ENCODE assay signal across 20 cellular contexts in the genomic region with DNA sequence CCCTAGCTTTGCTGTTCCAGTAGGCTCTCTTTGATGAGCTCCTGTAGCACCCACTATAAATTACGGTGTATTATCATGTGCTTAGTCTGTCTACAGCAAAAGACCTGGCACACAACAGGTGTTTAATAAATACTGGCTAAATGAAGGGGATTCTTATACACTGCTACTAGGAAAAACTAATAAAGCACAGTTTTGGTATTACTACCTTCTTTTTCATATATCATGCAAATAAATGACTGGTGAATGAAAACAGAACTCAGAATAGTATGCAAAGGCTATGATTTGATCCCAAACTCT.
"Had no signal": no experiment of that assay in that cellular context is flagged by ENCODE, and none has a peak within 500 bp of the region (broad histone marks: within the 10 kb centered on the region; RNA-seq: fewer than 3 reads in every experiment).

No MANE protein-coding gene starts in this region.

- H3K4me3 ChIP-seq: cardiac muscle cell, gastrocnemius medialis, lung, prostate gland, right atrium auricular region, skin epidermis, tibial nerve had no signal

- H3K4me1 ChIP-seq: gastrocnemius medialis, prostate gland, right atrium auricular region had no signal

- H3K4me1 Mint-ChIP-seq: activated B cell treated with CpG ODN at 0.5 μM for 24 hours had no signal

- H3K27ac ChIP-seq: cardiac muscle cell, prostate gland, right atrium auricular region, tibial nerve had no signal

- H3K27me3 Mint-ChIP-seq: activated B cell treated with CpG ODN at 0.5 μM for 24 hours; activated CD4-positive, alpha-beta T cell treated with anti-CD3 and anti-CD28 coated beads, Interleukin-2, amount 10 ng/mL, durations not matched to agents 24 days and 14 days; activated CD8-positive, alpha-beta T cell treated with anti-CD3 and anti-CD28 coated beads for 36 hours; dendritic cell treated with granulocyte-macrophage colony-stimulating factor and Interleukin-4, amounts not matched to agents 40 ng/mL and 50 ng/mL, for 4 days; stimulated activated naive CD8-positive, alpha-beta T cell treated with anti-CD3 and anti-CD28 coated beads, Interleukin-15, Interleukin-2, amounts not matched to agents 100 ng/mL and 50 ng/mL, for 24 hours had no signal

- H3K4me3 Mint-ChIP-seq: activated B cell treated with CpG ODN at 0.5 μM for 24 hours; activated CD4-positive, alpha-beta T cell treated with anti-CD3 and anti-CD28 coated beads, Interleukin-2, amount 10 ng/mL, durations not matched to agents 24 days and 14 days; activated CD8-positive, alpha-beta T cell treated with anti-CD3 and anti-CD28 coated beads for 36 hours; dendritic cell treated with granulocyte-macrophage colony-stimulating factor and Interleukin-4, amounts not matched to agents 40 ng/mL and 50 ng/mL, for 4 days; stimulated activated naive CD8-positive, alpha-beta T cell treated with anti-CD3 and anti-CD28 coated beads, Interleukin-15, Interleukin-2, amounts not matched to agents 100 ng/mL and 50 ng/mL, for 24 hours had no signal

- ATAC-seq: activated CD8-positive, alpha-beta T cell treated with anti-CD3 and anti-CD28 coated beads for 36 hours; activated naive CD4-positive, alpha-beta T cell treated with anti-CD3 and anti-CD28 coated beads, Interleukin-2, amount 50 U/mL, for 72 hours had no signal

- H3K9me3 Mint-ChIP-seq: activated B cell treated with CpG ODN at 0.5 μM for 24 hours; activated CD4-positive, alpha-beta T cell treated with anti-CD3 and anti-CD28 coated beads, Interleukin-2, amount 10 ng/mL, durations not matched to agents 24 days and 14 days; activated CD8-positive, alpha-beta T cell treated with anti-CD3 and anti-CD28 coated beads for 36 hours; activated naive CD4-positive, alpha-beta T cell treated with anti-CD3 and anti-CD28 coated beads, Interleukin-2, amount 50 U/mL, for 72 hours; dendritic cell treated with granulocyte-macrophage colony-stimulating factor and Interleukin-4, amounts not matched to agents 40 ng/mL and 50 ng/mL, for 4 days; stimulated activated naive CD8-positive, alpha-beta T cell treated with anti-CD3 and anti-CD28 coated beads, Interleukin-15, Interleukin-2, amounts not matched to agents 100 ng/mL and 50 ng/mL, for 24 hours had no signal

- H3K27me3 ChIP-seq: cardiac muscle cell, gastrocnemius medialis, right atrium auricular region, tibial nerve had no signal

- DNase-seq: activated B cell treated with CpG ODN at 0.5 μM for 24 hours; activated CD4-positive, alpha-beta T cell treated with anti-CD3 and anti-CD28 coated beads, Interleukin-2, amount 10 ng/mL, durations not matched to agents 24 days and 14 days; activated CD8-positive, alpha-beta T cell treated with anti-CD3 and anti-CD28 coated beads for 36 hours; activated effector memory CD4-positive, alpha-beta T cell treated with anti-CD3 and anti-CD28 coated beads, Interleukin-2, amount 50 U/mL, for 16 hours; activated T-cell treated with anti-CD3 and anti-CD28 coated beads, Interleukin-2, amount 50 U/mL, for 1 hour; amygdala; effector CD8-positive, alpha-beta T cell; gastrocnemius medialis; head of caudate nucleus; kidney; midbrain had no signal

- H3K9me3 ChIP-seq: gastrocnemius medialis, prostate gland, right atrium auricular region, tibial nerve had no signal

- H3K27ac Mint-ChIP-seq: activated B cell treated with CpG ODN at 0.5 μM for 24 hours; activated CD4-positive, alpha-beta T cell treated with anti-CD3 and anti-CD28 coated beads, Interleukin-2, amount 10 ng/mL, durations not matched to agents 24 days and 14 days; activated CD8-positive, alpha-beta T cell treated with anti-CD3 and anti-CD28 coated beads for 36 hours; activated naive CD4-positive, alpha-beta T cell treated with anti-CD3 and anti-CD28 coated beads, Interleukin-2, amount 50 U/mL, for 72 hours; dendritic cell treated with granulocyte-macrophage colony-stimulating factor and Interleukin-4, amounts not matched to agents 40 ng/mL and 50 ng/mL, for 4 days; stimulated activated naive CD8-positive, alpha-beta T cell treated with anti-CD3 and anti-CD28 coated beads, Interleukin-15, Interleukin-2, amounts not matched to agents 100 ng/mL and 50 ng/mL, for 24 hours had no signal
